In genomic region chr21:39891863-39892262, GRCh38 we compare ENCODE assay signal across 5 cellular contexts. TPM values are rescaled to one million over a fixed set of nuclear protein-coding genes. Genes with fewer than 3 reads are reported as not detected.
"Had no signal": no experiment of that assay in that cellular context is flagged by ENCODE, and none has a peak within 500 bp of the region (broad histone marks: within the 10 kb centered on the region; RNA-seq: fewer than 3 reads in every experiment).

No MANE protein-coding gene starts in this region.

RNA-seq across cellular contexts. Expression of gene PCP4, which starts 24.6 kb away (rescaled TPM):
- total RNA-seq: HepG2, HT-29, HT1080, IMR-90, K562 had no signal
